ENCODE assay signal across 18 cellular contexts in the genomic region with DNA sequence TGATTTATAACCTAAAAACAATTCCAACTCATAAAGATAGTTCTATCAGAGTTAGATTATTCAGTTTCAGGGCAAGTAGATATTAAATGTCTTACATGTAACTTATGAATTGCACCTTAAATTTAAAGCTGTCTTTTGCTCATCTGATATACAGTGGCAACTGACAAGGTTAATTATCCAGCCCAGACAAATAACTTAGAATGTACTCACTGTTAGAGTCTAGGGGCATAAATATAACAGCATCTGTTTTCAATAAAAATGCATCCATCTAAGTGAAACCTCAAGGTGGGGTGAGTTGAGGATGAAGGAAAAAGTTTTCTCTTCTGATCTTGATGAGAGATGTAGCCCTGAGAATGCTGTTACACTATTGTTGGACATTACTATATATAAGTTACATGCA.
A peak's percentile ranks its signal among the peaks of the same experiment; 100 is the strongest.
DNase-seq lines count a peak whose midpoint lies in the region; ATAC-seq, FAIRE-seq and TF ChIP-seq lines count a peak whose summit lies in the region.
"Had no signal": no experiment of that assay in that cellular context is flagged by ENCODE, and none has a peak within 500 bp of the region (broad histone marks: within the 10 kb centered on the region; RNA-seq: fewer than 3 reads in every experiment).

No MANE protein-coding gene starts in this region.

- intact Hi-C loops in kidney (cut with DNase I) (no loop called here), lower lobe of right lung (cut with DNase I) (no loop called here)

- TF ChIP-seq CTCF in AG10803 (conservative IDR thresholded peaks at IDR 0.05; ENCODE audit: low read length) (no peak), chondrocyte (IDR thresholded peaks at IDR 0.05) (no peak), kidney (IDR thresholded peaks at IDR 0.05; ENCODE audit: borderline replicate concordance, extremely low read depth, insufficient read depth) (no peak), lower lobe of right lung (IDR thresholded peaks at IDR 0.05) (no peak)

- H3K4me1 ChIP-seq in kidney (ENCODE audit: control insufficient read depth in 1 of 2, insufficient read depth in 1 of 2, low read depth in 1 of 2, low read length in 2 of 2): no peaks in the 10 kb centered on the region
- no peaks in the 10 kb centered on the region for H3K4me1 ChIP-seq in lower lobe of right lung
- H3K4me1 ChIP-seq: BLaER1, Caco-2 had no signal

- H3K27me3 Mint-ChIP-seq in chondrocyte (ENCODE audit: low read depth): no peaks in the 10 kb centered on the region
- H3K27me3 Mint-ChIP-seq: CD8-positive, alpha-beta memory T cell had no signal

- FAIRE-seq in kidney (lab: Jason Lieb, UNC): peak; percentile 6

- H3K4me3 ChIP-seq in AG10803 (ENCODE audit: low read length) (no peak overlapping the region), kidney (ENCODE audit: low read length in 2 of 2) (no peak overlapping the region), lower lobe of right lung (no peak overlapping the region)
- H3K4me3 ChIP-seq: BLaER1, GM23338 had no signal

- H3K9me3 ChIP-seq in kidney (ENCODE audit: control insufficient read depth in 1 of 2, low read length in 2 of 2) (no peaks in the 10 kb centered on the region), lower lobe of right lung (no peaks in the 10 kb centered on the region)
- H3K9me3 ChIP-seq: BLaER1, Caco-2 had no signal

- peak overlapping the region; percentile 37 for H3K27ac Mint-ChIP-seq in chondrocyte (ENCODE audit: unreplicated experiment)
- H3K27ac Mint-ChIP-seq: CD8-positive, alpha-beta memory T cell; GM23338; H9 had no signal

- no peak overlapping the region for H3K9ac ChIP-seq in kidney (ENCODE audit: low read length in 2 of 2)
- H3K9ac ChIP-seq: BLaER1 had no signal

- H3K4me1 Mint-ChIP-seq in chondrocyte (ENCODE audit: low read depth): peaks cover 73% of the 10 kb centered on the region
- H3K4me1 Mint-ChIP-seq: CD8-positive, alpha-beta memory T cell; GM23338; H9 had no signal

- H3K36me3 ChIP-seq in kidney (ENCODE audit: control insufficient read depth in 1 of 2, insufficient read depth in 2 of 2, low read length in 2 of 2) (no peaks in the 10 kb centered on the region), lower lobe of right lung (no peaks in the 10 kb centered on the region)
- H3K36me3 ChIP-seq: BLaER1 had no signal

- peaks cover 68% of the 10 kb centered on the region for H3K36me3 Mint-ChIP-seq in chondrocyte (ENCODE audit: low read depth)
- H3K36me3 Mint-ChIP-seq: CD8-positive, alpha-beta memory T cell had no signal

- H3K27ac ChIP-seq in kidney (ENCODE audit: low read depth in 2 of 2, low read length in 2 of 2) (no peak overlapping the region), lower lobe of right lung (no peak overlapping the region)
- H3K27ac ChIP-seq: 22Rv1, BLaER1, HL-60 had no signal

- DNase-seq in AG10803 (ENCODE audit: low read depth): peak; percentile 41
- peak; percentile 26 for DNase-seq in RPMI7951 (ENCODE audit: low read depth)
- DNase-seq in chondrocyte (ENCODE audit: low spot score): no peak
- no peak for DNase-seq in kidney
- DNase-seq in lower lobe of right lung: no peak
- DNase-seq in hypothalamus (lab: John Stamatoyannopoulos, UW): no peak
- DNase-seq: AML-193; Caco-2; CD8-positive, alpha-beta memory T cell; DND-41; GF-D8; H9 had no signal

- no peak for ATAC-seq in lower lobe of right lung
- no peak for ATAC-seq in GM18519 (IDR thresholded peaks at IDR 0.05; ENCODE audit: low FRiP score, unreplicated experiment)
- ATAC-seq in HG02973 (IDR thresholded peaks at IDR 0.05; ENCODE audit: unreplicated experiment): no peak
- ATAC-seq: GM23338 had no signal

- H3K27me3 ChIP-seq in lower lobe of right lung (ENCODE audit: low read depth): no peaks in the 10 kb centered on the region
- H3K27me3 ChIP-seq: BLaER1 had no signal

- H3K4me3 Mint-ChIP-seq in chondrocyte (ENCODE audit: unreplicated experiment): no peak overlapping the region
- H3K4me3 Mint-ChIP-seq: CD8-positive, alpha-beta memory T cell; GM23338; H9 had no signal

- no peaks in the 10 kb centered on the region for H3K9me3 Mint-ChIP-seq in chondrocyte (ENCODE audit: low read depth)
- H3K9me3 Mint-ChIP-seq: CD8-positive, alpha-beta memory T cell; GM23338; H9 had no signal

Comparison
In these comparisons a context has a peak if more than half of its experiments do, and no peak if none do; other contexts are left out.
1. DNase-seq: peak in AG10803 (single experiment) and RPMI7951 (single experiment); none in chondrocyte (single experiment), kidney (single experiment), lower lobe of right lung (single experiment) and hypothalamus (0 of 51).